ENCODE assay signal across 25 cellular contexts in the genomic region with DNA sequence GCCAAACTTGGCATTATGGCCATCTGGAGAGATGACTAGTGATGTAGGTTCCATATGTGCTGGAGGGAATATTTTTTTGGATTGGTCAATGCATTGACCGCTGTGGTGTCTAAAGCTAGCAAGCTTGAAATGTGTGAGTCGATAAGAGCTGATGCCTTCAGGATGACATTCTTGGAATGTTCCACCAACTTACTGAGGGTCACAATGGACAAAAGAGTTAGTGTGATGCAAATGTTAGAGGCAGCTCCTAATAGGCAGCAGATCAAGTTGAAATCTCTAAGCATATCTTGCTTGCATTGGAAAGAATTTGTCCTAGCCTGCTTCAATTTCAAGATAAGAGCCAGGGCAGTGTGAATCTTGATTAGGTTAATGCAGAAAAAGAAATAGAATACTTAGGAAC.
"Had no signal": no experiment of that assay in that cellular context is flagged by ENCODE, and none has a peak within 500 bp of the region (broad histone marks: within the 10 kb centered on the region; RNA-seq: fewer than 3 reads in every experiment).

No MANE protein-coding gene starts in this region.

- H3K27me3 Mint-ChIP-seq: activated B cell treated with CpG ODN at 0.5 μM for 24 hours; activated CD4-positive, alpha-beta memory T cell treated with anti-CD3 and anti-CD28 coated beads for 36 hours; activated CD4-positive, alpha-beta T cell treated with anti-CD3 and anti-CD28 coated beads, Interleukin-2, amount 10 ng/mL, durations not matched to agents 7 days and 5 days; activated naive CD4-positive, alpha-beta T cell treated with anti-CD3 and anti-CD28 coated beads, Interleukin-2, amount 50 U/mL, for 24 hours; activated T-helper 17 cell treated with anti-CD3 and anti-CD28 coated beads, Interleukin-2, amount 50 U/mL, for 72 hours; T-helper 17 cell had no signal

- H3K27ac ChIP-seq: PC-9 had no signal

- H3K4me1 Mint-ChIP-seq: activated B cell treated with CpG ODN at 0.5 μM for 24 hours; activated T-helper 17 cell treated with anti-CD3 and anti-CD28 coated beads, Interleukin-2, amount 50 U/mL, for 72 hours; brain; T-helper 17 cell had no signal

- H3K4me2 ChIP-seq: PC-9 had no signal

- H2AFZ ChIP-seq: PC-9 had no signal

- ATAC-seq: activated T-helper 17 cell treated with anti-CD3 and anti-CD28 coated beads, Interleukin-2, amount 50 U/mL, for 72 hours; T-helper 17 cell had no signal

- DNase-seq: activated B cell treated with CpG ODN at 0.5 μM for 24 hours; activated CD4-positive, alpha-beta memory T cell treated with anti-CD3 and anti-CD28 coated beads for 36 hours; activated CD4-positive, alpha-beta T cell treated with anti-CD3 and anti-CD28 coated beads for 1 hour; activated CD4-positive, alpha-beta T cell treated with anti-CD3 and anti-CD28 coated beads, Interleukin-2, amount 10 ng/mL, durations not matched to agents 7 days and 5 days; activated gamma-delta T cell treated with Interleukin-2 at 50 U/mL for 16 hours; activated T-cell treated with anti-CD3 and anti-CD28 coated beads for 4 hours; activated T-cell treated with anti-CD3 and anti-CD28 coated beads, Interleukin-2, amount 50 U/mL, for 48 hours; aorta; MG63; MV-4-11; NCI-H1105; NCI-H1436; NCI-H1694 treated with DMSO at 0.1 percent for 48 hours; NCI-H2029 treated with DMSO at 0.1 percent for 48 hours; NCI-H345; NCI-H510A; NCI-H69; NK-92 treated with Interleukin-12 subunit alpha and Interleukin-12 subunit beta, amount 100 ng/mL, for 24 hours; PC-9; SIG-M5; T-helper 17 cell; T-helper 9 cell had no signal

- H3K36me3 ChIP-seq: MG63 had no signal

- H3K36me3 Mint-ChIP-seq: activated CD4-positive, alpha-beta memory T cell treated with anti-CD3 and anti-CD28 coated beads for 36 hours; activated naive CD4-positive, alpha-beta T cell treated with anti-CD3 and anti-CD28 coated beads, Interleukin-2, amount 50 U/mL, for 24 hours; brain had no signal

- H3K27me3 ChIP-seq: MG63 had no signal

- H3K27ac Mint-ChIP-seq: activated B cell treated with CpG ODN at 0.5 μM for 24 hours; activated CD4-positive, alpha-beta memory T cell treated with anti-CD3 and anti-CD28 coated beads for 36 hours; activated CD4-positive, alpha-beta T cell treated with anti-CD3 and anti-CD28 coated beads, Interleukin-2, amount 10 ng/mL, durations not matched to agents 7 days and 5 days; activated naive CD4-positive, alpha-beta T cell treated with anti-CD3 and anti-CD28 coated beads, Interleukin-2, amount 50 U/mL, for 24 hours; activated T-helper 17 cell treated with anti-CD3 and anti-CD28 coated beads, Interleukin-2, amount 50 U/mL, for 72 hours; brain; T-helper 17 cell had no signal

- H3K9me3 ChIP-seq: MG63 had no signal

- H3K4me3 Mint-ChIP-seq: activated B cell treated with CpG ODN at 0.5 μM for 24 hours; activated CD4-positive, alpha-beta memory T cell treated with anti-CD3 and anti-CD28 coated beads for 36 hours; activated CD4-positive, alpha-beta T cell treated with anti-CD3 and anti-CD28 coated beads, Interleukin-2, amount 10 ng/mL, durations not matched to agents 7 days and 5 days; activated naive CD4-positive, alpha-beta T cell treated with anti-CD3 and anti-CD28 coated beads, Interleukin-2, amount 50 U/mL, for 24 hours; activated T-helper 17 cell treated with anti-CD3 and anti-CD28 coated beads, Interleukin-2, amount 50 U/mL, for 72 hours; brain; T-helper 17 cell had no signal

- H3K9me3 Mint-ChIP-seq: activated B cell treated with CpG ODN at 0.5 μM for 24 hours; activated CD4-positive, alpha-beta memory T cell treated with anti-CD3 and anti-CD28 coated beads for 36 hours; activated naive CD4-positive, alpha-beta T cell treated with anti-CD3 and anti-CD28 coated beads, Interleukin-2, amount 50 U/mL, for 24 hours; activated T-helper 17 cell treated with anti-CD3 and anti-CD28 coated beads, Interleukin-2, amount 50 U/mL, for 72 hours had no signal

- H3K4me3 ChIP-seq: MG63, PC-9 had no signal
